In the genomic region with DNA sequence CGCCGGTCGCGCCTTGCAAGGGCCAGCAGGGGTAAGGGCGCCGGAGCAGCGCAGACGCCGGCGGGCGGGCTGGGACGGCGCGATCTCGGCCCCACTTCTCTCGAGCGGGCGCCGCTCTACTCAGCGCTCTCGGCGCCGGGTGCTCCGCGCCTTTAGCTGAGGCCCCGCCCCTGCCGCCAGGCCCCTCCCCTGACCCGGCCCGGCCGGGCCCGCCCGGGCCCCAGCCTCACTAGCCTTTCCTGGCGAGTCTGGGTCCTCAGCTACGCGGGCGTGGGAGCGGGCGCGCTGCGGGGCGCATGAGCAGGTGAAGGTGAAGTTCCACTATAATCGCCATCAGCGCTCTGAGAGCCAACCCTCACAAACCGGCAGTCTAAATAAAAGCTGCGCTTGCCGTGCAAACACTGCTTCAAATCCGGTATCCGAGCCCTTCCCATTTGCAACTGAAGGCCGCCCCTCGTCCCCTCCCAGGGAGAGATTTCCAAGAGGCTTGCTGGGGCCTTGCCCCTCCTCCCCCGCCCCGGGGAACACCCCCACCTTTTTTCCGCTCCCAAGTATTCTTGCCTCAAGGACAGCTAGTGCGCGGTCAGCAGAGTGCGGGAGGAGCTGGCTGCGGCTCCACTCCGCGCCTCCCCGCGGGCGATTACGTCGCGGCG, we compare ENCODE assay signal across 8 cellular contexts. TPM values are rescaled to one million over a fixed set of nuclear protein-coding genes. Genes with fewer than 3 reads are reported as not detected.
DNase-seq lines count a peak whose midpoint lies in the region; ATAC-seq and TF ChIP-seq lines count a peak whose summit lies in the region.

A gene with protein sequence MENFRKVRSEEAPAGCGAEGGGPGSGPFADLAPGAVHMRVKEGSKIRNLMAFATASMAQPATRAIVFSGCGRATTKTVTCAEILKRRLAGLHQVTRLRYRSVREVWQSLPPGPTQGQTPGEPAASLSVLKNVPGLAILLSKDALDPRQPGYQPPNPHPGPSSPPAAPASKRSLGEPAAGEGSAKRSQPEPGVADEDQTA (minus strand): TSS at position 125 of the 653 bp plus-strand sequence. CDS start 189 bp downstream, outside the sequence.

- ATAC-seq in GM21529 (IDR thresholded peaks at IDR 0.05; ENCODE audit: unreplicated experiment) = peak; percentile 75

- H3K27me3 ChIP-seq in right atrium auricular region (no peaks in the 10 kb centered on the region), prostate gland (replicated peaks; ENCODE audit: insufficient read depth) (no peaks in the 10 kb centered on the region)

- peaks cover 0 to 58% of the 10 kb centered on the region in 2 donors for H3K4me1 ChIP-seq in right atrium auricular region
- peaks cover 9% of the 10 kb centered on the region for H3K4me1 ChIP-seq in prostate gland (replicated peaks)

- WGBS in prostate gland = under 1% methylated on average over 29 of the region's 66 CpGs

- peak; percentile 30 for DNase-seq in DMS153 treated with DMSO at 0.1 percent for 48 hours (lab: John Stamatoyannopoulos, UW; ENCODE audit: unreplicated experiment)
- DNase-seq in Kasumi-1 (lab: John Stamatoyannopoulos, UW) = peak; percentile 52 to 71
- DNase-seq in SW480 (ENCODE audit: low spot score) = peak; percentile 73
- DNase-seq in anterior cingulate cortex (lab: John Stamatoyannopoulos, UW) = peak in 45 of 58 donors; percentile 12 to 72 (median 47)
- peak; percentile 87 for DNase-seq in right atrium auricular region (ENCODE audit: low spot score)
- DNase-seq in prostate gland (ENCODE audit: low spot score) = peak; percentile 65
- peak; percentile 79 for DNase-seq in ureter (ENCODE audit: low spot score)

- intact Hi-C loops in prostate gland (cut with DNase I) = loop anchor here (5.0 to 10.0 kb wide), 2 partner anchors 246 to 582 kb away; a partner anchor contains a TSS

- TF ChIP-seq CTCF in right atrium auricular region (IDR thresholded peaks at IDR 0.05) (no peak), prostate gland (IDR thresholded peaks at IDR 0.05) (no peak)

- H3K27ac ChIP-seq in right atrium auricular region = peak within 1 kb of the TSS; percentile 69 to 74
- H3K27ac ChIP-seq in prostate gland = peak within 1 kb of the TSS; percentile 48 to 62

- H3K9me3 ChIP-seq in right atrium auricular region = no peaks in the 10 kb centered on the region
- H3K9me3 ChIP-seq in prostate gland = no peaks in the 10 kb centered on the region

- H3K36me3 ChIP-seq in right atrium auricular region = no peaks in the 10 kb centered on the region
- H3K36me3 ChIP-seq in prostate gland = no peaks in the 10 kb centered on the region

- peak within 1 kb of the TSS; percentile 43 to 66 for H3K4me3 ChIP-seq in right atrium auricular region
- peak within 1 kb of the TSS; percentile 44 to 45 for H3K4me3 ChIP-seq in prostate gland

- TF ChIP-seq POLR2A in prostate gland (IDR thresholded peaks at IDR 0.05) = peak; percentile 54

RNA-seq across cellular contexts. Expression of the gene that starts here (rescaled TPM):
- total RNA-seq in right atrium auricular region (1 to 10 TPM; 4.3 to 9.4 TPM), prostate gland (10 to 100 TPM in 1 of 2 donors, 1 to 10 TPM in 1; 3.8 to 17.6 TPM), ureter (7.3 TPM)

Comparison
In these comparisons a context has a peak if more than half of its experiments do, and no peak if none do; other contexts are left out.
1. Peak in every context shown above with its lines: DNase-seq, ATAC-seq, H3K4me3 ChIP-seq and H3K27ac ChIP-seq.
2. DNase-seq: peak in every context shown above with its lines; median percentile 87 in right atrium auricular region; 79 in ureter; 73 in SW480; 65 in prostate gland; 62 in Kasumi-1; 47 in anterior cingulate cortex; 30 in DMS153 treated with DMSO at 0.1 percent for 48 hours.